ENCODE assay signal across 17 cellular contexts in genomic region chr18:28963481-28963880, GRCh38.
A peak's percentile ranks its signal among the peaks of the same experiment; 100 is the strongest.
DNase-seq lines count a peak whose midpoint lies in the region; ATAC-seq and TF ChIP-seq lines count a peak whose summit lies in the region.
"Had no signal": no experiment of that assay in that cellular context is flagged by ENCODE, and none has a peak within 500 bp of the region (broad histone marks: within the 10 kb centered on the region; RNA-seq: fewer than 3 reads in every experiment).

No MANE protein-coding gene starts in this region.

- no peak for TF ChIP-seq CTCF in fibroblast of mammary gland (conservative IDR thresholded peaks at IDR 0.05; ENCODE audit: control insufficient read depth, insufficient read depth, low read depth, low read length)

- H3K36me3 ChIP-seq in MG63 = no peaks in the 10 kb centered on the region
- H3K36me3 ChIP-seq: SJSA1 had no signal

- DNase-seq in GM03348 (ENCODE audit: low spot score) (peak; percentile 5), NCI-H69 (lab: John Stamatoyannopoulos, UW) (peak; percentile 20), fibroblast of mammary gland (ENCODE audit: low read depth) (peak; percentile 45), GOT3 (lab: John Stamatoyannopoulos, UW) (no peak), DMS114 treated with DMSO at 0.1 percent for 48 hours (lab: John Stamatoyannopoulos, UW; ENCODE audit: unreplicated experiment) (no peak), MG63 (no peak)
- DNase-seq: COR-L47; DMS53; HFFc6; MM.1S; NCI-H1105 treated with DMSO at 0.1 percent for 48 hours; NCI-H2029; NCI-H524 treated with DMSO at 0.1 percent for 48 hours; NK-92 treated with Interleukin-12 subunit alpha and Interleukin-12 subunit beta, amount 100 ng/mL, for 24 hours; OCI-M1 had no signal

- H3K9me3 ChIP-seq in MG63 = no peaks in the 10 kb centered on the region
- H3K9me3 ChIP-seq: SJSA1 had no signal

- H3K27me3 ChIP-seq in MG63 = no peaks in the 10 kb centered on the region
- H3K27me3 ChIP-seq: SJSA1 had no signal

- H3K4me3 ChIP-seq in fibroblast of mammary gland (ENCODE audit: control insufficient read depth, low read depth, low read length) = no peak overlapping the region
- no peak overlapping the region for H3K4me3 ChIP-seq in MG63
- H3K4me3 ChIP-seq: SJSA1 had no signal

- ATAC-seq in HG03571 (IDR thresholded peaks at IDR 0.05; ENCODE audit: unreplicated experiment) = no peak

Comparison
In these comparisons a context has a peak if more than half of its experiments do, and no peak if none do; other contexts are left out.
1. DNase-seq: peak in GM03348 (single experiment), NCI-H69 (single experiment) and fibroblast of mammary gland (single experiment); none in GOT3 (single experiment), DMS114 treated with DMSO at 0.1 percent for 48 hours (single experiment) and MG63 (single experiment).